In the genomic region with DNA sequence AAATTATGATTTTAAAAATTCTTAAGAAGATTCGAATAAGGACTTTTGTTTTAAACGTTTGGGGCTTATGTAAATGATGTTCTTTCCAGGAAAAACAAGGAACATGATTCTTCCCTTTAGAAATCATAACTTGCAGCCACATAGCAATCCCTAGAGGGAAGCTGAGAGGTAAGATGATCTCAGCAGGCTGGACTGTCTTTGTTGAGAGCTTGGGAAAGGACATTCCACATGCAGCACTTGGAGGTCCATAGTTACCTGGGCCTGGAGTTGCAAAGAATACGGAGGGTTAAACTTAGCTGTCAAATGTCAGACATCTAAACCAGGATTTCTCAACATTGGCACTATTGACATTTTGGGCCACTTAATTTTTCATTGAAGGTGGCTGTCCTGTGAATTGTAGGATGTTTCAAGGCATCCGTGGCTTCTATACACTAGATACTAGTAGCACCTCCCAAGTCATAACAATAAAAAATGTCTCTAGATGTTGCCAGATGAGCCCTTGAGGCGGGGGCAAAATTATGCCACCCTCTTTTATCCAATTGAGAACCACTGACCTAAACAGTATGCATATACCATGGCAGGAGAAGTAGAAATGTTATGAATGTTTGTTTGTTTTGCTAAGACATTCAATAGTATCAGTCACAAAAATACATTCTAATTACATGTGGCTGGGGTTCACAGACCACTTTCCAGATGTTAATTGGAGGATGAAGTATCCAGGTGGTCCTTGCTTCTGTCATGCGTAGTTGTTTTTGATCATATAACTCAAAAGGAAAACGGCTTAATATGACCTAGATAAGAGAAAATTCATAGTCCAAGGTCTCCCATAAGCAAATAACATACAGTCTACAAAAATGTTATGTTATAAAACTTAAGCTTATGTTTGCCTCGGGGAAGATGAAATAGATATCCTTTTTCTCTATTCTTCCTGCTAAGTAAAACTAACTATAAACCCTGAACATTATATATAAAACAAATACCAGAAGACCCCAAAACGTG, we compare ENCODE assay signal across 25 cellular contexts. TPM values are rescaled to one million over a fixed set of nuclear protein-coding genes. Genes with fewer than 3 reads are reported as not detected.
A peak's percentile ranks its signal among the peaks of the same experiment; 100 is the strongest.
DNase-seq lines count a peak whose midpoint lies in the region; ATAC-seq lines count a peak whose summit lies in the region.
"Had no signal": no experiment of that assay in that cellular context is flagged by ENCODE, and none has a peak within 500 bp of the region (broad histone marks: within the 10 kb centered on the region; RNA-seq: fewer than 3 reads in every experiment).

No MANE protein-coding gene starts in this region.

- H3K36me3 Mint-ChIP-seq in activated CD4-positive, alpha-beta T cell treated with anti-CD3 and anti-CD28 coated beads for 36 hours (ENCODE audit: low read depth), result no peaks in the 10 kb centered on the region
- H3K36me3 Mint-ChIP-seq: CD8-positive, alpha-beta T cell had no signal

- no peak overlapping the region for H3K27ac Mint-ChIP-seq in activated CD4-positive, alpha-beta T cell treated with anti-CD3 and anti-CD28 coated beads for 36 hours
- H3K27ac Mint-ChIP-seq: CD8-positive, alpha-beta T cell had no signal

- H3K4me3 Mint-ChIP-seq in activated CD4-positive, alpha-beta T cell treated with anti-CD3 and anti-CD28 coated beads for 36 hours, result no peak overlapping the region
- H3K4me3 Mint-ChIP-seq: CD8-positive, alpha-beta T cell had no signal

- H3K27me3 Mint-ChIP-seq in activated CD4-positive, alpha-beta T cell treated with anti-CD3 and anti-CD28 coated beads for 36 hours, result peaks cover 17% of the 10 kb centered on the region

- intact Hi-C loops in activated CD4-positive, alpha-beta T cell treated with anti-CD3 and anti-CD28 coated beads for 36 hours (cut with DNase I, micrococcal nuclease), result no loop called here

- ATAC-seq in activated CD4-positive, alpha-beta T cell treated with anti-CD3 and anti-CD28 coated beads for 36 hours, result no peak
- ATAC-seq: CD8-positive, alpha-beta T cell; HCT116 had no signal

- POLR2A ChIA-PET in activated CD4-positive, alpha-beta T cell treated with anti-CD3 and anti-CD28 coated beads for 36 hours (lab: Charles Lee), result interaction anchor here (0.6 kb wide), 1 partner anchor 111 kb away, joined by 4 read pairs; no protein-coding TSS in a partner anchor

- DNase-seq in LHCN-M2 (ENCODE audit: low read depth), result peak; percentile 22
- DNase-seq in SK-N-MC (ENCODE audit: low read depth, low spot score), result no peak
- peak; percentile 33 for DNase-seq in fibroblast of gingiva (ENCODE audit: low read depth)
- peak; percentile 31 for DNase-seq in skeletal muscle cell (ENCODE audit: low read depth)
- no peak for DNase-seq in SKM-1 treated with dmso at 0.1 percent for 144 hours (lab: John Stamatoyannopoulos, UW; ENCODE audit: unreplicated experiment)
- no peak for DNase-seq in NK-92 treated with Interleukin-12 subunit alpha and Interleukin-12 subunit beta, amount 100 ng/mL, for 24 hours (lab: John Stamatoyannopoulos, UW)
- no peak for DNase-seq in activated CD4-positive, alpha-beta T cell treated with anti-CD3 and anti-CD28 coated beads for 36 hours
- DNase-seq: ACHN; C1 segment of cervical spinal cord; Calu3; CD8-positive, alpha-beta T cell; DMS153; GDM1; GOT3; MV-4-11; NCI-H1105 treated with DMSO at 0.1 percent for 48 hours; NCI-H226; NCI-H524; NCI-H82; OCI-M1; SJCRH30 had no signal

- H3K9ac ChIP-seq in SK-N-MC (ENCODE audit: insufficient read length), result peak overlapping the region; percentile 26
- H3K9ac ChIP-seq: KMS-11 had no signal

- CTCF ChIA-PET in activated CD4-positive, alpha-beta T cell treated with anti-CD3 and anti-CD28 coated beads for 36 hours (lab: Charles Lee), result no interaction called here

- no peak overlapping the region for H3K4me3 ChIP-seq in SK-N-MC
- no peak overlapping the region for H3K4me3 ChIP-seq in skeletal muscle cell (ENCODE audit: low read depth, low read length)
- H3K4me3 ChIP-seq: SJCRH30 had no signal

- peak overlapping the region; percentile 70 for H3K27ac ChIP-seq in SK-N-MC
- H3K27ac ChIP-seq: KMS-11, SJCRH30 had no signal

- no peaks in the 10 kb centered on the region for H3K9me3 ChIP-seq in SK-N-MC (ENCODE audit: low read depth, low read length)
- H3K9me3 ChIP-seq: SJCRH30 had no signal

- H3K4me1 Mint-ChIP-seq in activated CD4-positive, alpha-beta T cell treated with anti-CD3 and anti-CD28 coated beads for 36 hours, result no peaks in the 10 kb centered on the region

- peaks cover 3% of the 10 kb centered on the region for H3K9me3 Mint-ChIP-seq in activated CD4-positive, alpha-beta T cell treated with anti-CD3 and anti-CD28 coated beads for 36 hours (ENCODE audit: low read depth)

- no peaks in the 10 kb centered on the region for H3K36me3 ChIP-seq in SK-N-MC (ENCODE audit: insufficient read depth, low read length)
- H3K36me3 ChIP-seq: SJCRH30 had no signal

RNA-seq across cellular contexts. Expression of gene TTC6, which starts 30.5 kb away (rescaled TPM):
- not detected in 2 replicates for total RNA-seq in LHCN-M2 (2014; rRNA removed)
- polyA plus RNA-seq in LHCN-M2 (2012), result not detected
- total RNA-seq in activated CD4-positive, alpha-beta T cell treated with anti-CD3 and anti-CD28 coated beads for 36 hours, result not detected
- total RNA-seq: CD8-positive, alpha-beta T cell; HT1080; M059J had no signal

RNA-seq across cellular contexts. Expression of gene FOXA1, which starts 30.8 kb away (rescaled TPM):
- total RNA-seq in LHCN-M2 (2014; rRNA removed), result 0.13 TPM in 1 of 2 replicates, not detected in the other
- not detected for polyA plus RNA-seq in LHCN-M2 (2012)
- total RNA-seq in activated CD4-positive, alpha-beta T cell treated with anti-CD3 and anti-CD28 coated beads for 36 hours, result under 1 TPM; 0.05 to 0.07 TPM
- total RNA-seq: CD8-positive, alpha-beta T cell; M059J had no signal

Comparison
In these comparisons a context has a peak if more than half of its experiments do, and no peak if none do; other contexts are left out.
1. DNase-seq: peak in LHCN-M2 (single experiment), fibroblast of gingiva (single experiment) and skeletal muscle cell (single experiment); none in SK-N-MC (single experiment), SKM-1 treated with dmso at 0.1 percent for 144 hours (single experiment), NK-92 treated with Interleukin-12 subunit alpha and Interleukin-12 subunit beta, amount 100 ng/mL, for 24 hours (single experiment) and activated CD4-positive, alpha-beta T cell treated with anti-CD3 and anti-CD28 coated beads for 36 hours (single experiment).